ENCODE assay signal across 13 cellular contexts in the genomic region with DNA sequence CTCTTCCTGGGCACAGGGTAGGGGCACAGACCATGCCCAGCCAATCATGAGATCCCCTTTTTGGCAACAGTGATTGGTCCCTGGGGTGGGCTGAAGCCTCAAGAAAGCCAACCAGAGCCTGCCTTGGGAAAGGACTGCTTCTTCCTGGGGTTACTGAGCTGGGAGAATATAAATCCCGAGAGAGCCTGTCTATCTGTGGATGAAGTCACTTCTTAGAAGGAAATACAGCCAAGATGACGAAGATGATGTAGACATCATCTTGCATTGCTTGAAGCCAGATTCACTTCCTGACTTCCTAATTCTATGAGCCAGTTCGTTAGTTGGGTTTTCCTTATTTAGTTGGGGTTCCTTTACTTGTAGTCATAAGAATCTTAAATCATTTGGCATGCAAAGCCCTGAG. TPM values are rescaled to one million over a fixed set of nuclear protein-coding genes. Genes with fewer than 3 reads are reported as not detected.
A peak's percentile ranks its signal among the peaks of the same experiment; 100 is the strongest.
DNase-seq lines count a peak whose midpoint lies in the region; TF ChIP-seq lines count a peak whose summit lies in the region.
"Had no signal": no experiment of that assay in that cellular context is flagged by ENCODE, and none has a peak within 500 bp of the region (broad histone marks: within the 10 kb centered on the region; RNA-seq: fewer than 3 reads in every experiment).

No MANE protein-coding gene starts in this region.

- TF ChIP-seq CTCF in WI38 (IDR thresholded peaks at IDR 0.05; ENCODE audit: low read depth, low read length) (no peak), fibroblast of villous mesenchyme (IDR thresholded peaks at IDR 0.05; ENCODE audit: insufficient read depth, low read depth, low read length) (no peak)

- H3K4me3 ChIP-seq in WI38 (ENCODE audit: low read depth, low read length): peak overlapping the region; percentile 33
- no peak overlapping the region for H3K4me3 ChIP-seq in fibroblast of villous mesenchyme (ENCODE audit: low read depth, low read length)
- no peak overlapping the region for H3K4me3 ChIP-seq in skeletal muscle cell (ENCODE audit: low read depth, low read length)
- H3K4me3 ChIP-seq: pancreas had no signal

- DNase-seq in GM04504 (ENCODE audit: low read depth) (peak; percentile 79), fibroblast of villous mesenchyme (ENCODE audit: low read depth) (peak; percentile 75), skeletal muscle cell (ENCODE audit: low read depth) (peak; percentile 86), occipital lobe (lab: John Stamatoyannopoulos, UW) (no peak), NCI-H187 treated with DMSO at 0.1 percent for 48 hours (lab: John Stamatoyannopoulos, UW) (no peak), cerebellum (ENCODE audit: low spot score) (no peak)
- no peak for DNase-seq in activated effector memory CD4-positive, alpha-beta T cell treated with Interleukin-2 at 50 U/mL for 16 hours
- DNase-seq: activated T-cell treated with anti-CD3 and anti-CD28 coated beads, Interleukin-2, amount 50 U/mL, for 1 hour; left cardiac atrium; NCI-H1092 treated with DMSO at 0.1 percent for 48 hours; NK-92 treated with Interleukin-12 subunit alpha and Interleukin-12 subunit beta, amount 100 ng/mL, for 24 hours; pancreas had no signal

RNA-seq across cellular contexts. Expression of a gene that starts 50.1 kb away (rescaled TPM):
- total RNA-seq in fibroblast of villous mesenchyme (18.0 and 25.5 TPM in 2 replicates), occipital lobe (43.0 TPM), cerebellum (48.8 TPM)

RNA-seq across cellular contexts. Expression of a gene that starts 60.0 kb away (rescaled TPM):
- total RNA-seq in fibroblast of villous mesenchyme: not detected in 2 replicates
- 1.4 TPM for total RNA-seq in occipital lobe
- not detected for total RNA-seq in cerebellum
- total RNA-seq: pancreas had no signal

Comparison
In these comparisons a context has a peak if more than half of its experiments do, and no peak if none do; other contexts are left out.
1. DNase-seq: peak in GM04504 (single experiment), fibroblast of villous mesenchyme (single experiment) and skeletal muscle cell (single experiment); none in activated effector memory CD4-positive, alpha-beta T cell treated with Interleukin-2 at 50 U/mL for 16 hours (single experiment), occipital lobe (single experiment), NCI-H187 treated with DMSO at 0.1 percent for 48 hours (single experiment) and cerebellum (single experiment).